18 cellular contexts compared by ENCODE assay signal in genomic region chr9:3608011-3608410, GRCh38.
A peak's percentile ranks its signal among the peaks of the same experiment; 100 is the strongest.
DNase-seq lines count a peak whose midpoint lies in the region; ATAC-seq and FAIRE-seq lines count a peak whose summit lies in the region.
"Had no signal": no experiment of that assay in that cellular context is flagged by ENCODE, and none has a peak within 500 bp of the region (broad histone marks: within the 10 kb centered on the region; RNA-seq: fewer than 3 reads in every experiment).

No MANE protein-coding gene starts in this region.

- no peak overlapping the region for H3K23ac ChIP-seq in mesendoderm (ENCODE audit: low read length)

- no peaks in the 10 kb centered on the region for H3K27me3 Mint-ChIP-seq in activated naive CD8-positive, alpha-beta T cell treated with anti-CD3 and anti-CD28 coated beads, Interleukin-2, amount 50 U/mL, for 24 hours
- H3K27me3 Mint-ChIP-seq: dendritic cell treated with granulocyte-macrophage colony-stimulating factor and Interleukin-4, amounts not matched to agents 40 ng/mL and 50 ng/mL, for 4 days; stimulated activated naive CD8-positive, alpha-beta T cell treated with anti-CD3 and anti-CD28 coated beads, Interleukin-15, amount 100 ng/mL, for 72 hours had no signal

- no peaks in the 10 kb centered on the region for H3K36me3 Mint-ChIP-seq in activated naive CD8-positive, alpha-beta T cell treated with anti-CD3 and anti-CD28 coated beads, Interleukin-2, amount 50 U/mL, for 24 hours (ENCODE audit: low read depth)
- H3K36me3 Mint-ChIP-seq in activated naive CD4-positive, alpha-beta T cell treated with anti-CD3 and anti-CD28 coated beads, Interleukin-2, amount 50 U/mL, for 72 hours, result peaks cover 0 to 12% of the 10 kb centered on the region in 2 donors

- no peaks in the 10 kb centered on the region for H3K79me1 ChIP-seq in mesendoderm (ENCODE audit: low read length)

- no peak overlapping the region for H4K5ac ChIP-seq in mesendoderm (ENCODE audit: low read length)

- H3K56ac ChIP-seq in mesendoderm (ENCODE audit: low read length), result no peak overlapping the region

- no CpG with 5 or more reads among the region's 5 CpGs for whole genome bisulfite sequencing in mesendoderm (ENCODE audit: extremely low coverage, insufficient coverage, low lambda C conversion rate)

- H3K27ac Mint-ChIP-seq in activated naive CD8-positive, alpha-beta T cell treated with anti-CD3 and anti-CD28 coated beads, Interleukin-2, amount 50 U/mL, for 24 hours, result no peak overlapping the region
- no peak overlapping the region for H3K27ac Mint-ChIP-seq in activated naive CD4-positive, alpha-beta T cell treated with anti-CD3 and anti-CD28 coated beads, Interleukin-2, amount 50 U/mL, for 72 hours
- H3K27ac Mint-ChIP-seq: dendritic cell treated with granulocyte-macrophage colony-stimulating factor and Interleukin-4, amounts not matched to agents 40 ng/mL and 50 ng/mL, for 4 days had no signal

- H3K4ac ChIP-seq in mesendoderm (ENCODE audit: low read depth, low read length), result no peak overlapping the region

- H3K27ac ChIP-seq in mesendoderm (ENCODE audit: low read depth, low read length), result no peak overlapping the region

- no peak overlapping the region for H3K18ac ChIP-seq in mesendoderm (ENCODE audit: low read length)

- H3K4me3 Mint-ChIP-seq in activated naive CD8-positive, alpha-beta T cell treated with anti-CD3 and anti-CD28 coated beads, Interleukin-2, amount 50 U/mL, for 24 hours, result no peak overlapping the region
- H3K4me3 Mint-ChIP-seq: activated T-cell treated with anti-CD3 and anti-CD28 coated beads, Interleukin-2, amount 50 U/mL, for 4 hours; dendritic cell treated with granulocyte-macrophage colony-stimulating factor and Interleukin-4, amounts not matched to agents 40 ng/mL and 50 ng/mL, for 4 days; stimulated activated naive CD8-positive, alpha-beta T cell treated with anti-CD3 and anti-CD28 coated beads, Interleukin-15, amount 100 ng/mL, for 72 hours had no signal

- peak; percentile 79 for ATAC-seq in GM19463 (IDR thresholded peaks at IDR 0.05; ENCODE audit: unreplicated experiment)
- ATAC-seq in HG02884 (IDR thresholded peaks at IDR 0.05; ENCODE audit: unreplicated experiment), result peak; percentile 79
- ATAC-seq in HG03558 (IDR thresholded peaks at IDR 0.05; ENCODE audit: extremely low read depth, unreplicated experiment), result peak; percentile 77
- ATAC-seq in activated naive CD8-positive, alpha-beta T cell treated with anti-CD3 and anti-CD28 coated beads, Interleukin-2, amount 50 U/mL, for 24 hours, result no peak
- ATAC-seq in activated naive CD4-positive, alpha-beta T cell treated with anti-CD3 and anti-CD28 coated beads, Interleukin-2, amount 50 U/mL, for 72 hours, result no peak
- ATAC-seq: activated T-cell treated with anti-CD3 and anti-CD28 coated beads, Interleukin-2, amount 50 U/mL, for 4 hours; stimulated activated naive CD8-positive, alpha-beta T cell treated with anti-CD3 and anti-CD28 coated beads, Interleukin-15, amount 100 ng/mL, for 72 hours had no signal

- H3K4me3 ChIP-seq in mesendoderm (ENCODE audit: low read length), result no peak overlapping the region

- peak; percentile 67 for FAIRE-seq in GM18507 (lab: Jason Lieb, UNC)

- no peak overlapping the region for H4K8ac ChIP-seq in mesendoderm (ENCODE audit: low read depth, low read length)

- no peak overlapping the region for H2AK5ac ChIP-seq in mesendoderm (ENCODE audit: low read length)

- no peaks in the 10 kb centered on the region for H3K4me1 ChIP-seq in mesendoderm (ENCODE audit: control insufficient read depth, low read depth, low read length)

- no peaks in the 10 kb centered on the region for H3K9me3 Mint-ChIP-seq in activated naive CD8-positive, alpha-beta T cell treated with anti-CD3 and anti-CD28 coated beads, Interleukin-2, amount 50 U/mL, for 24 hours
- H3K9me3 Mint-ChIP-seq in activated naive CD4-positive, alpha-beta T cell treated with anti-CD3 and anti-CD28 coated beads, Interleukin-2, amount 50 U/mL, for 72 hours, result peaks cover 0 to 6% of the 10 kb centered on the region in 2 donors
- H3K9me3 Mint-ChIP-seq: stimulated activated naive CD8-positive, alpha-beta T cell treated with anti-CD3 and anti-CD28 coated beads, Interleukin-15, amount 100 ng/mL, for 72 hours had no signal

- DNase-seq in GM18507 (ENCODE audit: extremely low spot score, insufficient read length, low read depth) (no peak), hippocampal formation (lab: John Stamatoyannopoulos, UW) (no peak), mesendoderm (no peak)
- no peak for DNase-seq in activated naive CD8-positive, alpha-beta T cell treated with anti-CD3 and anti-CD28 coated beads, Interleukin-2, amount 50 U/mL, for 24 hours
- DNase-seq in activated naive CD4-positive, alpha-beta T cell treated with anti-CD3 and anti-CD28 coated beads, Interleukin-2, amount 50 U/mL, for 72 hours (ENCODE audit: low spot score in 2 of 2), result no peak
- DNase-seq: activated T-cell treated with anti-CD3 and anti-CD28 coated beads, Interleukin-2, amount 50 U/mL, for 4 hours; amygdala; DND-41; islet precursor cell; NCI-H2081; NK-92 treated with Interleukin-12 subunit alpha and Interleukin-12 subunit beta, amount 100 ng/mL, for 24 hours; retina; stimulated activated CD4-positive, alpha-beta T cell treated with anti-CD3 and anti-CD28 coated beads, Interleukin-4, amount 100 ng/mL, for 24 hours; stimulated activated naive CD8-positive, alpha-beta T cell treated with anti-CD3 and anti-CD28 coated beads, Interleukin-15, amount 100 ng/mL, for 72 hours had no signal

- no peak overlapping the region for H2BK15ac ChIP-seq in mesendoderm (replicated peaks; ENCODE audit: low read depth)

- H3K4me1 Mint-ChIP-seq in activated naive CD8-positive, alpha-beta T cell treated with anti-CD3 and anti-CD28 coated beads, Interleukin-2, amount 50 U/mL, for 24 hours, result no peaks in the 10 kb centered on the region
- H3K4me1 Mint-ChIP-seq: stimulated activated naive CD8-positive, alpha-beta T cell treated with anti-CD3 and anti-CD28 coated beads, Interleukin-15, amount 100 ng/mL, for 72 hours had no signal

- H3K36me3 ChIP-seq in mesendoderm (ENCODE audit: control insufficient read depth, insufficient read depth, low read length), result no peaks in the 10 kb centered on the region

- H2BK5ac ChIP-seq in mesendoderm (ENCODE audit: low read length), result no peak overlapping the region

- no peak overlapping the region for H2BK120ac ChIP-seq in mesendoderm (ENCODE audit: low read depth, low read length)

- H3K79me2 ChIP-seq in mesendoderm (ENCODE audit: control insufficient read depth, insufficient read depth, low read length), result no peaks in the 10 kb centered on the region

- H3K27me3 ChIP-seq in mesendoderm (ENCODE audit: insufficient read depth, low read length, poor library complexity), result no peaks in the 10 kb centered on the region

- H3K4me2 ChIP-seq in mesendoderm (ENCODE audit: low read length), result no peak overlapping the region

- no peak overlapping the region for H3K9ac ChIP-seq in mesendoderm (ENCODE audit: low read length)

Comparison
In these comparisons a context has a peak if more than half of its experiments do, and no peak if none do; other contexts are left out.
1. ATAC-seq: peak in GM19463 (single experiment), HG02884 (single experiment) and HG03558 (single experiment); none in activated naive CD8-positive, alpha-beta T cell treated with anti-CD3 and anti-CD28 coated beads, Interleukin-2, amount 50 U/mL, for 24 hours (single experiment) and activated naive CD4-positive, alpha-beta T cell treated with anti-CD3 and anti-CD28 coated beads, Interleukin-2, amount 50 U/mL, for 72 hours (0 of 2).